In the genomic region with DNA sequence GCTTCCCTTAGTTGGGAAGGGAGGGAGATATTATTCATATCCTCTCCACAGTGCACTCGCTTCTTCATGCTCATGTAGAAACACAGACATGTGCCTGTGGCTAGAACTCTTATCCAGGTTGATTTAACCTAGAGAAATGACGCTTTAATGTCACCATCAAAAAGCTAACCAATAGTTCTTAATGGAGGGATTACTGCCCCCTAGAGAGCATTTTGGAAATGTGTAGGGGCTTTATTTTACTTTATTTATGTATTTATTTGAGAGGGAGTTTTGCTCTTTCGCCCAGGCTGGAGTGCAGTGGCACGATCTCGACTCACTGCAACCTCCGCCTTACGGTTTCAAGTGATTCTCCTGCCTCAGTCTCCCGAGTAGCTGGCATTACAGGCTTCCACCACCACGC, we compare ENCODE assay signal across 12 cellular contexts.
DNase-seq lines count a peak whose midpoint lies in the region; ATAC-seq and TF ChIP-seq lines count a peak whose summit lies in the region.
"Had no signal": no experiment of that assay in that cellular context is flagged by ENCODE, and none has a peak within 500 bp of the region (broad histone marks: within the 10 kb centered on the region; RNA-seq: fewer than 3 reads in every experiment).

No MANE protein-coding gene starts in this region.

- H4K91ac ChIP-seq in H9 (ENCODE audit: insufficient read length, low read depth, low read length), result no peak overlapping the region

- H3K4me3 ChIP-seq in hepatocyte, result no peak overlapping the region
- H3K4me3 ChIP-seq: right atrium auricular region had no signal

- no peak overlapping the region for H3K23ac ChIP-seq in H9 (ENCODE audit: insufficient read length, low read depth, low read length)

- no CpG with 5 or more reads among the region's 9 CpGs for WGBS in H9 (ENCODE audit: extremely low coverage, insufficient read length, low lambda C conversion rate)
- 59% methylated on average over 9 of the region's 9 CpGs for WGBS in hepatocyte (ENCODE audit: low lambda C conversion rate, missing lambda C conversion rate)

- H2BK20ac ChIP-seq in H9 (ENCODE audit: low read depth, low read length, poor library complexity, severe bottlenecking), result no peak overlapping the region

- H3K27ac ChIP-seq in H9 (ENCODE audit: insufficient read length, low read depth, low read length) (no peak overlapping the region), hepatocyte (no peak overlapping the region)
- H3K27ac ChIP-seq: right atrium auricular region had no signal

- no peaks in the 10 kb centered on the region for H3K79me2 ChIP-seq in H9 (ENCODE audit: insufficient read depth, low read length)
- no peaks in the 10 kb centered on the region for H3K79me2 ChIP-seq in hepatocyte

- H3K23me2 ChIP-seq in H9 (ENCODE audit: insufficient read length, low read depth, low read length, poor library complexity, severe bottlenecking), result no peaks in the 10 kb centered on the region

- H2BK5ac ChIP-seq in H9 (ENCODE audit: insufficient read length, low read length), result no peak overlapping the region

- H2AK5ac ChIP-seq in H9 (ENCODE audit: insufficient read length, low read length), result no peak overlapping the region

- no peak overlapping the region for H3K56ac ChIP-seq in H9 (ENCODE audit: insufficient read length, low read depth, low read length)

- H3K9me2 ChIP-seq in hepatocyte (replicated peaks; ENCODE audit: insufficient read depth), result no peaks in the 10 kb centered on the region

- no peaks in the 10 kb centered on the region for H3K4me1 Mint-ChIP-seq in H9
- H3K4me1 Mint-ChIP-seq in natural killer cell treated with Interleukin-12 subunit alpha and Interleukin-12 subunit beta and Interleukin-15 and Interleukin-18, amount 100 ng/mL, for 72 hours (ENCODE audit: low read depth in 2 of 2), result no peaks in the 10 kb centered on the region

- H3K14ac ChIP-seq in H9 (ENCODE audit: insufficient read depth, low read length), result no peak overlapping the region

- H3K18ac ChIP-seq in H9 (ENCODE audit: insufficient read length, low read depth, low read length), result no peak overlapping the region

- no peak overlapping the region for H3K27ac Mint-ChIP-seq in H9
- no peak overlapping the region for H3K27ac Mint-ChIP-seq in natural killer cell treated with Interleukin-12 subunit alpha and Interleukin-12 subunit beta and Interleukin-15 and Interleukin-18, amount 100 ng/mL, for 72 hours

- H3K9me3 ChIP-seq in H9 (ENCODE audit: control insufficient read depth, low read depth, low read length) (no peaks in the 10 kb centered on the region), hepatocyte (ENCODE audit: low read depth) (no peaks in the 10 kb centered on the region)
- H3K9me3 ChIP-seq: right atrium auricular region had no signal

- H4K5ac ChIP-seq in H9 (ENCODE audit: insufficient read length, low read depth, low read length), result no peak overlapping the region

- peaks cover 0 to 9% of the 10 kb centered on the region in 2 experiments; a peak in 2 of 5 replicates for H3K9me3 Mint-ChIP-seq in H9
- no peaks in the 10 kb centered on the region for H3K9me3 Mint-ChIP-seq in natural killer cell treated with Interleukin-12 subunit alpha and Interleukin-12 subunit beta and Interleukin-15 and Interleukin-18, amount 100 ng/mL, for 72 hours

- H3K4me3 Mint-ChIP-seq in H9, result no peak overlapping the region
- no peak overlapping the region for H3K4me3 Mint-ChIP-seq in natural killer cell treated with Interleukin-12 subunit alpha and Interleukin-12 subunit beta and Interleukin-15 and Interleukin-18, amount 100 ng/mL, for 72 hours

- H3K4me1 ChIP-seq in H9 (ENCODE audit: insufficient read depth, low read length), result no peaks in the 10 kb centered on the region
- H3K4me1 ChIP-seq in hepatocyte (ENCODE audit: insufficient read depth), result peaks cover 8% of the 10 kb centered on the region
- H3K4me1 ChIP-seq: right atrium auricular region had no signal

- H3K36me3 ChIP-seq in hepatocyte (replicated peaks; ENCODE audit: insufficient read depth, low read depth), result no peaks in the 10 kb centered on the region
- H3K36me3 ChIP-seq: right atrium auricular region had no signal

- ATAC-seq in SK-N-SH treated with all-trans-retinoic acid at 6 μM for 48 hours, result peak; percentile 43; the same call in 1 of the 3 replicates
- ATAC-seq in natural killer cell treated with Interleukin-12 subunit alpha and Interleukin-12 subunit beta and Interleukin-15 and Interleukin-18, amount 100 ng/mL, for 72 hours, result no peak

- H3K27me3 ChIP-seq in H9 (ENCODE audit: insufficient read depth, low read length) (no peaks in the 10 kb centered on the region), hepatocyte (no peaks in the 10 kb centered on the region)
- H3K27me3 ChIP-seq: right atrium auricular region had no signal

- no peak overlapping the region for H3T11ph ChIP-seq in H9 (ENCODE audit: low read length)

- H4K20me1 ChIP-seq in H9 (ENCODE audit: control insufficient read depth, insufficient read depth, insufficient read length) (no peaks in the 10 kb centered on the region), hepatocyte (ENCODE audit: insufficient read depth, poor library complexity, severe bottlenecking) (no peaks in the 10 kb centered on the region)

- TF ChIP-seq CTCF in AG09319 (IDR thresholded peaks at IDR 0.05; ENCODE audit: low read depth, low read length) (peak; percentile 36), H9 (conservative IDR thresholded peaks at IDR 0.05) (peak; percentile 75), hepatocyte (IDR thresholded peaks at IDR 0.05; ENCODE audit: poor library complexity) (peak; percentile 58)

- no peak overlapping the region for H4K8ac ChIP-seq in H9 (replicated peaks; ENCODE audit: insufficient read length, low read depth, low read length)

- no peak overlapping the region for H3K9ac ChIP-seq in H9 (ENCODE audit: extremely low read depth, insufficient read length, low read length)

- no peak overlapping the region for H2BK15ac ChIP-seq in H9 (ENCODE audit: low read depth, low read length)

- H3K4ac ChIP-seq in H9 (ENCODE audit: low read depth, low read length), result no peak overlapping the region

- peaks cover 2% of the 10 kb centered on the region for H3K27me3 Mint-ChIP-seq in H9 (ENCODE audit: low read depth)
- peaks cover 12 to 27% of the 10 kb centered on the region in 2 donors for H3K27me3 Mint-ChIP-seq in natural killer cell treated with Interleukin-12 subunit alpha and Interleukin-12 subunit beta and Interleukin-15 and Interleukin-18, amount 100 ng/mL, for 72 hours

- DNase-seq in AG09319 (ENCODE audit: extremely low read depth, low read depth), result no peak
- DNase-seq in H9, result no peak
- peak; percentile 51 for DNase-seq in hepatocyte (ENCODE audit: low spot score)
- no peak for DNase-seq in NCI-H748 (lab: John Stamatoyannopoulos, UW; ENCODE audit: unreplicated experiment)
- DNase-seq in natural killer cell treated with Interleukin-12 subunit alpha and Interleukin-12 subunit beta and Interleukin-15 and Interleukin-18, amount 100 ng/mL, for 72 hours (ENCODE audit: low spot score), result no peak
- DNase-seq in NCI-H524 treated with DMSO at 0.1 percent for 48 hours (lab: John Stamatoyannopoulos, UW), result no peak
- no peak for DNase-seq in OCI-M2 (lab: John Stamatoyannopoulos, UW; ENCODE audit: unreplicated experiment)
- DNase-seq: activated CD4-positive, alpha-beta T cell treated with anti-CD3 and anti-CD28 coated beads for 1 hour; NCI-H446; stimulated activated naive CD4-positive, alpha-beta T cell had no signal

- H2BK120ac ChIP-seq in H9 (ENCODE audit: low read depth, low read length, poor library complexity, severe bottlenecking), result no peak overlapping the region

- H2BK12ac ChIP-seq in H9 (ENCODE audit: insufficient read length, low read depth, low read length), result no peak overlapping the region

- H3K36me3 Mint-ChIP-seq in H9 (ENCODE audit: insufficient read depth in 1 of 3, low read depth in 3 of 3), result no peaks in the 10 kb centered on the region
- no peaks in the 10 kb centered on the region for H3K36me3 Mint-ChIP-seq in natural killer cell treated with Interleukin-12 subunit alpha and Interleukin-12 subunit beta and Interleukin-15 and Interleukin-18, amount 100 ng/mL, for 72 hours

- H3K4me2 ChIP-seq in H9 (ENCODE audit: insufficient read depth, insufficient read length, low read length) (no peak overlapping the region), hepatocyte (no peak overlapping the region)

- H3K79me1 ChIP-seq in H9 (ENCODE audit: insufficient read depth, low read depth, low read length, poor library complexity, severe bottlenecking), result no peaks in the 10 kb centered on the region

- H2AFZ ChIP-seq in H9 (ENCODE audit: low read length) (no peak overlapping the region), hepatocyte (no peak overlapping the region)

TF ChIP-seq in SK-N-SH treated with all-trans-retinoic acid at 6 μM for 48 hours, 23 proteins besides CTCF, POLR2A, EP300 and RAD21 (continues in another document):
- no peak for TF ChIP-seq PATZ1 (CRISPR knock-in tag; IDR thresholded peaks at IDR 0.05; ENCODE audit: borderline replicate concordance)
